Comparison of ENCODE assay signal across 9 cellular contexts in the genomic region with DNA sequence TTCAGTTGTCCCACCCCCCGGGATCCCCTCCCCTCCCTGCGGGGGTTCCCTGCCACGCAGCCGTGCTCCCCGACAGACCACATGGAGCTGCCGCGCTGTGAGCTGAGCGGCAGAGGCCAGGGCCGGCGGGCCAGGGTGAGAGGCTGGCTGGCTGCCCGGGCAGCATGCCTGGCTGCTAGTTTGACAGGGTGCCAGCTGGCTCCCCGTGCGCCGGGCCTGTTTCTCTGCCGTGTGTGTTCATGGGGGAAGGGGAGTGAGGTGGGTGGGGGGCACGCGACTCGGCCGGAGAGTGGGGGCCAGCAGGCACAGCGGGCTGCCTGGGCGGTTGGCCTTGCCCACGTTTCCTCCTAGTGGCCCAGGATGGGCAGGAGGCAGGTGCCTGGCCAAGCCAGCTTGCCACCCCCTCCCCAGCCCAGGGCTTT. TPM values are rescaled to one million over a fixed set of nuclear protein-coding genes. Genes with fewer than 3 reads are reported as not detected.
DNase-seq lines count a peak whose midpoint lies in the region; ATAC-seq and TF ChIP-seq lines count a peak whose summit lies in the region.
"Had no signal": no experiment of that assay in that cellular context is flagged by ENCODE, and none has a peak within 500 bp of the region (broad histone marks: within the 10 kb centered on the region; RNA-seq: fewer than 3 reads in every experiment).

No MANE protein-coding gene starts in this region.

- H2AFZ ChIP-seq in mammary epithelial cell (ENCODE audit: low read depth, low read length) = no peak overlapping the region

- CTCF ChIA-PET in mammary epithelial cell (lab: Charles Lee; ENCODE audit: low non-redundant PET) (no interaction called here), HEK293T (lab: Yijun Ruan, JAX) (interaction anchor here (0.7 to 3.9 kb wide), 4 partner anchors 12 to 137 kb away, joined by 3 to 19 read pairs (median 4); a partner anchor contains a TSS)

- H3K4me1 ChIP-seq in mammary epithelial cell (ENCODE audit: insufficient read depth, low read length) = peaks cover 15% of the 10 kb centered on the region

- H3K4me3 ChIP-seq in mammary epithelial cell (replicated peaks in 1 of 3; ENCODE audit: insufficient read depth in 1 of 3, low read depth in 2 of 3, low read length in 3 of 3) = no peak overlapping the region

- H3K27ac ChIP-seq in mammary epithelial cell (ENCODE audit: insufficient read depth, low read depth, low read length) = no peak overlapping the region
- H3K27ac ChIP-seq: epithelial cell of prostate had no signal

- no peak overlapping the region for H3K9ac ChIP-seq in mammary epithelial cell (ENCODE audit: insufficient read depth, low read length)

- ATAC-seq in memory B cell (ENCODE audit: low read depth) = peak; percentile 53
- ATAC-seq in GM18907 (IDR thresholded peaks at IDR 0.05; ENCODE audit: unreplicated experiment) = no peak

- H3K36me3 Mint-ChIP-seq in memory B cell = no peaks in the 10 kb centered on the region
- H3K36me3 Mint-ChIP-seq in activated T-helper 1 cell treated with anti-CD3 and anti-CD28 coated beads, Interleukin-12 subunit alpha, Interleukin-12 subunit beta, Interleukin-2, Interleukin-4 antibody, amounts not matched to agents 30 ng/mL and 10 ng/mL and 1 ng/mL, durations not matched to agents 14 hours and 24 hours and 36 hours (ENCODE audit: low read depth) = no peaks in the 10 kb centered on the region

- H3K36me3 ChIP-seq in mammary epithelial cell (ENCODE audit: insufficient read depth, low read length) = no peaks in the 10 kb centered on the region

- no peak for TF ChIP-seq CTCF in mammary epithelial cell (conservative IDR thresholded peaks at IDR 0.05 in 1 of 2, IDR thresholded peaks at IDR 0.05 in 1 of 2; ENCODE audit: extremely low read depth in 1 of 2, insufficient read depth in 1 of 2, low read depth in 1 of 2, low read length in 2 of 2)

- no peaks in the 10 kb centered on the region for H3K79me2 ChIP-seq in mammary epithelial cell (ENCODE audit: insufficient read depth, low read length)

- DNase-seq in DMS53 (lab: John Stamatoyannopoulos, UW) (peak; percentile 83), NCI-H2107 (lab: John Stamatoyannopoulos, UW) (peak; percentile 80), mammary epithelial cell (peak; percentile 64), memory B cell (ENCODE audit: low spot score in 2 of 2) (no peak), HEK293T (ENCODE audit: extremely low spot score) (no peak)
- no peak for DNase-seq in activated T-helper 1 cell treated with anti-CD3 and anti-CD28 coated beads, Interleukin-12 subunit alpha, Interleukin-12 subunit beta, Interleukin-2, Interleukin-4 antibody, amounts not matched to agents 30 ng/mL and 10 ng/mL and 1 ng/mL, durations not matched to agents 14 hours and 24 hours and 36 hours (ENCODE audit: low spot score)
- no peak for DNase-seq in activated CD8-positive, alpha-beta memory T cell treated with anti-CD3 and anti-CD28 coated beads, Interleukin-2, amount 50 U/mL, for 48 hours

- POLR2A ChIA-PET in HEK293T (lab: Yijun Ruan, JAX) = no interaction called here

- H3K4me3 Mint-ChIP-seq in memory B cell = no peak overlapping the region
- no peak overlapping the region for H3K4me3 Mint-ChIP-seq in activated T-helper 1 cell treated with anti-CD3 and anti-CD28 coated beads, Interleukin-12 subunit alpha, Interleukin-12 subunit beta, Interleukin-2, Interleukin-4 antibody, amounts not matched to agents 30 ng/mL and 10 ng/mL and 1 ng/mL, durations not matched to agents 14 hours and 24 hours and 36 hours

- H3K27me3 Mint-ChIP-seq in memory B cell = peaks cover 8% of the 10 kb centered on the region
- H3K27me3 Mint-ChIP-seq in activated T-helper 1 cell treated with anti-CD3 and anti-CD28 coated beads, Interleukin-12 subunit alpha, Interleukin-12 subunit beta, Interleukin-2, Interleukin-4 antibody, amounts not matched to agents 30 ng/mL and 10 ng/mL and 1 ng/mL, durations not matched to agents 14 hours and 24 hours and 36 hours (ENCODE audit: insufficient read depth) = peaks cover 5% of the 10 kb centered on the region

- peaks cover 2% of the 10 kb centered on the region for H4K20me1 ChIP-seq in mammary epithelial cell (ENCODE audit: insufficient read depth, low read length)

- H3K4me1 Mint-ChIP-seq in memory B cell = peaks cover 2% of the 10 kb centered on the region
- H3K4me1 Mint-ChIP-seq in activated T-helper 1 cell treated with anti-CD3 and anti-CD28 coated beads, Interleukin-12 subunit alpha, Interleukin-12 subunit beta, Interleukin-2, Interleukin-4 antibody, amounts not matched to agents 30 ng/mL and 10 ng/mL and 1 ng/mL, durations not matched to agents 14 hours and 24 hours and 36 hours (ENCODE audit: low read depth) = no peaks in the 10 kb centered on the region

- peak overlapping the region; percentile 60 for H3K4me2 ChIP-seq in mammary epithelial cell (ENCODE audit: insufficient read depth, low read depth, low read length)

- H3K9me3 ChIP-seq in mammary epithelial cell (replicated peaks; ENCODE audit: insufficient read depth, low read length) = peaks cover 2% of the 10 kb centered on the region

- H3K27me3 ChIP-seq in mammary epithelial cell (ENCODE audit: insufficient read depth, low read length) = no peaks in the 10 kb centered on the region

- no peak overlapping the region for H3K27ac Mint-ChIP-seq in memory B cell
- H3K27ac Mint-ChIP-seq in activated T-helper 1 cell treated with anti-CD3 and anti-CD28 coated beads, Interleukin-12 subunit alpha, Interleukin-12 subunit beta, Interleukin-2, Interleukin-4 antibody, amounts not matched to agents 30 ng/mL and 10 ng/mL and 1 ng/mL, durations not matched to agents 14 hours and 24 hours and 36 hours = no peak overlapping the region

- BruUV-seq in mammary epithelial cell (replicated peaks; lab: Mats Ljungman, UMichigan) = no TSS peak

- 0% methylated on average over 9 of the region's 22 CpGs for WGBS in mammary epithelial cell (ENCODE audit: low coverage, missing lambda C conversion rate)

- in situ Hi-C loops in mammary epithelial cell (cut with MboI; ENCODE audit: low sequenced_read_pairs in 2 of 2) = no loop called here

- H3K9me3 Mint-ChIP-seq in memory B cell = no peaks in the 10 kb centered on the region
- H3K9me3 Mint-ChIP-seq in activated T-helper 1 cell treated with anti-CD3 and anti-CD28 coated beads, Interleukin-12 subunit alpha, Interleukin-12 subunit beta, Interleukin-2, Interleukin-4 antibody, amounts not matched to agents 30 ng/mL and 10 ng/mL and 1 ng/mL, durations not matched to agents 14 hours and 24 hours and 36 hours = no peaks in the 10 kb centered on the region

- intact Hi-C loops in mammary epithelial cell (cut with micrococcal nuclease) = loop anchor here (10.0 kb wide), 1 partner anchor 175 kb away; no protein-coding TSS in a partner anchor
- intact Hi-C loops in activated T-helper 1 cell treated with anti-CD3 and anti-CD28 coated beads, Interleukin-12 subunit alpha, Interleukin-12 subunit beta, Interleukin-2, Interleukin-4 antibody, amounts not matched to agents 30 ng/mL and 10 ng/mL and 1 ng/mL, durations not matched to agents 14 hours and 24 hours and 36 hours (cut with micrococcal nuclease) = no loop called here

- dilution Hi-C loops in mammary epithelial cell (cut with HindIII; ENCODE audit: low sequenced_read_pairs) = no loop called here

TF ChIP-seq in HEK293T, 16 proteins besides CTCF, POLR2A, EP300 and RAD21:
- TF ChIP-seq SP1 (IDR thresholded peaks at IDR 0.05) (no peak), ZNF384 (IDR thresholded peaks at IDR 0.05) (no peak), HDGF (IDR thresholded peaks at IDR 0.05; ENCODE audit: borderline replicate concordance) (no peak), ARNT (IDR thresholded peaks at IDR 0.05) (no peak), L3MBTL2 (conservative IDR thresholded peaks at IDR 0.05) (no peak), BHLHE40 (IDR thresholded peaks at IDR 0.05; ENCODE audit: borderline replicate concordance) (no peak), FOXK2 (IDR thresholded peaks at IDR 0.05) (no peak), TARDBP (IDR thresholded peaks at IDR 0.05) (no peak), ELF4 (IDR thresholded peaks at IDR 0.05) (no peak), FOXM1 (IDR thresholded peaks at IDR 0.05; ENCODE audit: borderline replicate concordance) (no peak), LEF1 (IDR thresholded peaks at IDR 0.05; ENCODE audit: borderline replicate concordance) (no peak), FOXA1 (IDR thresholded peaks at IDR 0.05) (no peak), CTBP1 (IDR thresholded peaks at IDR 0.05; ENCODE audit: borderline replicate concordance) (no peak), SUZ12 (IDR thresholded peaks at IDR 0.05) (no peak), NFRKB (IDR thresholded peaks at IDR 0.05) (no peak)
- TF ChIP-seq, protein P1, sequence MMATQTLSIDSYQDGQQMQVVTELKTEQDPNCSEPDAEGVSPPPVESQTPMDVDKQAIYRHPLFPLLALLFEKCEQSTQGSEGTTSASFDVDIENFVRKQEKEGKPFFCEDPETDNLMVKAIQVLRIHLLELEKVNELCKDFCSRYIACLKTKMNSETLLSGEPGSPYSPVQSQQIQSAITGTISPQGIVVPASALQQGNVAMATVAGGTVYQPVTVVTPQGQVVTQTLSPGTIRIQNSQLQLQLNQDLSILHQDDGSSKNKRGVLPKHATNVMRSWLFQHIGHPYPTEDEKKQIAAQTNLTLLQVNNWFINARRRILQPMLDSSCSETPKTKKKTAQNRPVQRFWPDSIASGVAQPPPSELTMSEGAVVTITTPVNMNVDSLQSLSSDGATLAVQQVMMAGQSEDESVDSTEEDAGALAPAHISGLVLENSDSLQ (IDR thresholded peaks at IDR 0.05) = no peak

RNA-seq across cellular contexts. Expression of a gene that starts 34.1 kb away (rescaled TPM):
- 1 to 10 TPM; 2.2 to 9.1 TPM for total RNA-seq in mammary epithelial cell
- polyA plus RNA-seq in mammary epithelial cell = 1.6 TPM
- polyA minus RNA-seq in mammary epithelial cell = 0.67 TPM
- 0.02 and 0.08 TPM in 2 replicates for total RNA-seq in activated T-helper 1 cell treated with anti-CD3 and anti-CD28 coated beads, Interleukin-12 subunit alpha, Interleukin-12 subunit beta, Interleukin-2, Interleukin-4 antibody, amounts not matched to agents 30 ng/mL and 10 ng/mL and 1 ng/mL, durations not matched to agents 14 hours and 24 hours and 36 hours

Comparison
In these comparisons a context has a peak if more than half of its experiments do, and no peak if none do; other contexts are left out.
1. DNase-seq: peak in DMS53 (single experiment), NCI-H2107 (single experiment) and mammary epithelial cell (single experiment); none in memory B cell (0 of 2), activated T-helper 1 cell treated with anti-CD3 and anti-CD28 coated beads, Interleukin-12 subunit alpha, Interleukin-12 subunit beta, Interleukin-2, Interleukin-4 antibody, amounts not matched to agents 30 ng/mL and 10 ng/mL and 1 ng/mL, durations not matched to agents 14 hours and 24 hours and 36 hours (single experiment), HEK293T (single experiment) and activated CD8-positive, alpha-beta memory T cell treated with anti-CD3 and anti-CD28 coated beads, Interleukin-2, amount 50 U/mL, for 48 hours (single experiment).